In the genomic region with DNA sequence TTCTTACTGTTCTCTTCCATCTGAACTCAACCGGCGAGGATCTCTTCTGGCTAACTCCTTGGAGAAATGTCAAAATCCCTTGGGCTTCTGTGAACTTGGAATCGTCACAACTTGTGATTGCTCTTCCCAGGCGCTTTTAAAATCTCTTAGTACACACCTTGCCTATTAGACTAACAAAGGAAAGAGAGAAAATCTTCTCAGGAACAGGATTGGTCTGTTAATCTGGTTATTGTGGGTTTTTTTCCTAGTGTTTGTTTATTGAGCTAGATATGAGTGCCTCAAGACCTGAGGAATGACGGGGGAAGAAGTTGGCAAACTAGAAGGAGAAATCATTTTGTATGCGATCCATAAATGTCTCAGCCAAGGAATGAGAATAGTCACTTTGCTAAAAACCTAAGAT, we compare ENCODE assay signal across 16 cellular contexts.
A peak's percentile ranks its signal among the peaks of the same experiment; 100 is the strongest.
DNase-seq lines count a peak whose midpoint lies in the region; ATAC-seq and TF ChIP-seq lines count a peak whose summit lies in the region.
"Had no signal": no experiment of that assay in that cellular context is flagged by ENCODE, and none has a peak within 500 bp of the region (broad histone marks: within the 10 kb centered on the region; RNA-seq: fewer than 3 reads in every experiment).

A gene with protein sequence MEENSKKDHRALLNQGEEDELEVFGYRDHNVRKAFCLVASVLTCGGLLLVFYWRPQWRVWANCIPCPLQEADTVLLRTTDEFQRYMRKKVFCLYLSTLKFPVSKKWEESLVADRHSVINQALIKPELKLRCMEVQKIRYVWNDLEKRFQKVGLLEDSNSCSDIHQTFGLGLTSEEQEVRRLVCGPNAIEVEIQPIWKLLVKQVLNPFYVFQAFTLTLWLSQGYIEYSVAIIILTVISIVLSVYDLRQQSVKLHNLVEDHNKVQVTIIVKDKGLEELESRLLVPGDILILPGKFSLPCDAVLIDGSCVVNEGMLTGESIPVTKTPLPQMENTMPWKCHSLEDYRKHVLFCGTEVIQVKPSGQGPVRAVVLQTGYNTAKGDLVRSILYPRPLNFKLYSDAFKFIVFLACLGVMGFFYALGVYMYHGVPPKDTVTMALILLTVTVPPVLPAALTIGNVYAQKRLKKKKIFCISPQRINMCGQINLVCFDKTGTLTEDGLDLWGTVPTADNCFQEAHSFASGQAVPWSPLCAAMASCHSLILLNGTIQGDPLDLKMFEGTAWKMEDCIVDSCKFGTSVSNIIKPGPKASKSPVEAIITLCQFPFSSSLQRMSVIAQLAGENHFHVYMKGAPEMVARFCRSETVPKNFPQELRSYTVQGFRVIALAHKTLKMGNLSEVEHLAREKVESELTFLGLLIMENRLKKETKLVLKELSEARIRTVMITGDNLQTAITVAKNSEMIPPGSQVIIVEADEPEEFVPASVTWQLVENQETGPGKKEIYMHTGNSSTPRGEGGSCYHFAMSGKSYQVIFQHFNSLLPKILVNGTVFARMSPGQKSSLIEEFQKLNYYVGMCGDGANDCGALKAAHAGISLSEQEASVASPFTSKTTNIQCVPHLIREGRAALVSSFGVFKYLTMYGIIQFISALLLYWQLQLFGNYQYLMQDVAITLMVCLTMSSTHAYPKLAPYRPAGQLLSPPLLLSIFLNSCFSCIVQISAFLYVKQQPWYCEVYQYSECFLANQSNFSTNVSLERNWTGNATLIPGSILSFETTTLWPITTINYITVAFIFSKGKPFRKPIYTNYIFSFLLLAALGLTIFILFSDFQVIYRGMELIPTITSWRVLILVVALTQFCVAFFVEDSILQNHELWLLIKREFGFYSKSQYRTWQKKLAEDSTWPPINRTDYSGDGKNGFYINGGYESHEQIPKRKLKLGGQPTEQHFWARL (minus strand): TSS at position 48 of the 400 bp plus-strand sequence. CDS start 28 bp downstream, at position 20.

- no peak for TF ChIP-seq CTCF in epithelial cell of esophagus (IDR thresholded peaks at IDR 0.05; ENCODE audit: insufficient read depth, low read depth, low read length, missing control alignments)

- peak; percentile 21 for DNase-seq in NCI-H82 treated with DMSO at 0.1 percent for 48 hours (lab: John Stamatoyannopoulos, UW; ENCODE audit: unreplicated experiment)
- DNase-seq in NCI-H82 (lab: John Stamatoyannopoulos, UW) = no peak
- DNase-seq in astrocyte of the hippocampus (ENCODE audit: low read depth, low spot score) = peak; percentile 35
- peak; percentile 12 for DNase-seq in epithelial cell of esophagus (ENCODE audit: low read depth)
- DNase-seq in NCI-H524 (lab: John Stamatoyannopoulos, UW) = no peak
- DNase-seq in T-helper 2 cell = no peak
- DNase-seq: AML-193; Caco-2; CD4-positive, alpha-beta T cell; DMS153; DMS79 treated with DMSO at 0.1 percent for 48 hours; GF-D8; IMR-90 had no signal

- ATAC-seq in GM21786 (IDR thresholded peaks at IDR 0.05; ENCODE audit: unreplicated experiment) = no peak
- ATAC-seq: A549 had no signal

- no peak within 1 kb of the TSS for H3K4me3 ChIP-seq in epithelial cell of esophagus (ENCODE audit: low read length)
- H3K4me3 ChIP-seq: A549, HAP-1 had no signal

Comparison
In these comparisons a context has a peak if more than half of its experiments do, and no peak if none do; other contexts are left out.
1. DNase-seq: peak in NCI-H82 treated with DMSO at 0.1 percent for 48 hours (single experiment), astrocyte of the hippocampus (single experiment) and epithelial cell of esophagus (single experiment); none in NCI-H82 (single experiment), NCI-H524 (0 of 2) and T-helper 2 cell (0 of 5).